In the genomic region with DNA sequence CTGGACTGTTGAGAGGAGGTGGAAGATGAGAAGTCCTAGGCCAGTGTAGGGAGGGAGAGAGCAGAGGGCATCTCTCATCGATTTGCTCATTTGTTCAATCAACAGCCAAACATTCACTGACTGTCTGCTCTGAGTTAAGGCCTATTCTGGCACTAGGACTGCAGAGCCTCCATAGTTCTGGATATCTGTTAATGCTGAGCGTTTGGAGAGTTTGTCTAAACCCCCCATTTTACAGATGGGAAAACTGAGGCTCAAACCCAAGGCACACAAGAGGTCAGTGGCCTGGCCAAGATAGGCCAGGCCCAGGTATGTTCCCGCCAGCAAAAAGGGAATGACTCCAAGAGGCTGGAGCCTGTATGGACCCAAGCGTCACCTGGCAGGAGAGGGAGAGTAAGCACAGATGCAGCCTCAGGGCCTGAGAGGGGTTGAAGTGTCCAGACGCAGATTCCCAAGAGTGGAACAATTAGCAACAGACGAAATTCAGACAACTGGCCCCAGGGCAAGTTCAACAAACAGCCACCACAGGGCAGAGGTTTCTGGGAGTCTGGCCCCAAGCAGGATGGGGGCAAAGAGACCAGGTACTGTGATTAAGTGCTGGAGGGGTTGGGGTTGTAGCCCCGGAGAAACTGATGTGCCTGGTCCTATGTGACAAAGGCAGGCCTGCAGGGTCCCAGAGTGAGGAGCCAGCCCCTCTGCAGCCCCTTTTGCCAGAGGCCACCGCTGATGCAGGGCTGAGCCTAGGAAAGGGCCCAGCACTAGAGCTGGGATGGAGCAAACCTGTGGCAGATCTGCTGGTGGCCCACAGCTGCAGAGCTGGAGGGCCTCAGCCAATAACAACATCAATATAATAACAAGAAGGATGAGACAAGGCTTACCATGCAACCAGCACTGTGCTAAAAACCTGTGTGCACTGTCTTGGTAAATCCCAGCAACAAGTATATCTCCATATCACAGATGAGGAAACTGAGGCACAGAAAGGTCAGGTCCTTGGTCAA, we compare ENCODE assay signal across 1 cellular context.
A peak's percentile ranks its signal among the peaks of the same experiment; 100 is the strongest.
TF ChIP-seq lines count a peak whose summit lies in the region.

No MANE protein-coding gene starts in this region.

TF ChIP-seq in SK-N-SH, 30 proteins besides CTCF, POLR2A, EP300 and RAD21:
- TF ChIP-seq, protein P1, sequence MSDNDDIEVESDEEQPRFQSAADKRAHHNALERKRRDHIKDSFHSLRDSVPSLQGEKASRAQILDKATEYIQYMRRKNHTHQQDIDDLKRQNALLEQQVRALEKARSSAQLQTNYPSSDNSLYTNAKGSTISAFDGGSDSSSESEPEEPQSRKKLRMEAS (IDR thresholded peaks at IDR 0.05; ENCODE audit: low read depth), result no peak
- TF ChIP-seq ELF1 (IDR thresholded peaks at IDR 0.05) (no peak), MEF2A (IDR thresholded peaks at IDR 0.05; ENCODE audit: borderline replicate concordance, low read depth) (no peak), GATA2 (CRISPR knock-in tag; IDR thresholded peaks at IDR 0.05) (0 out of 2 replicates have a peak, but pooled peaks have one; percentile 8), RCOR1 (IDR thresholded peaks at IDR 0.05; ENCODE audit: low read length) (0 out of 2 replicates have a peak, but pooled peaks have one; percentile 26), FOSL2 (IDR thresholded peaks at IDR 0.05; ENCODE audit: borderline replicate concordance, low read depth) (no peak)
- TF ChIP-seq, protein P2, sequence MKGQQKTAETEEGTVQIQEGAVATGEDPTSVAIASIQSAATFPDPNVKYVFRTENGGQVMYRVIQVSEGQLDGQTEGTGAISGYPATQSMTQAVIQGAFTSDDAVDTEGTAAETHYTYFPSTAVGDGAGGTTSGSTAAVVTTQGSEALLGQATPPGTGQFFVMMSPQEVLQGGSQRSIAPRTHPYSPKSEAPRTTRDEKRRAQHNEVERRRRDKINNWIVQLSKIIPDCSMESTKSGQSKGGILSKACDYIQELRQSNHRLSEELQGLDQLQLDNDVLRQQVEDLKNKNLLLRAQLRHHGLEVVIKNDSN (IDR thresholded peaks at IDR 0.05; ENCODE audit: borderline replicate concordance, low read depth), result no peak
- TF ChIP-seq, protein P3, sequence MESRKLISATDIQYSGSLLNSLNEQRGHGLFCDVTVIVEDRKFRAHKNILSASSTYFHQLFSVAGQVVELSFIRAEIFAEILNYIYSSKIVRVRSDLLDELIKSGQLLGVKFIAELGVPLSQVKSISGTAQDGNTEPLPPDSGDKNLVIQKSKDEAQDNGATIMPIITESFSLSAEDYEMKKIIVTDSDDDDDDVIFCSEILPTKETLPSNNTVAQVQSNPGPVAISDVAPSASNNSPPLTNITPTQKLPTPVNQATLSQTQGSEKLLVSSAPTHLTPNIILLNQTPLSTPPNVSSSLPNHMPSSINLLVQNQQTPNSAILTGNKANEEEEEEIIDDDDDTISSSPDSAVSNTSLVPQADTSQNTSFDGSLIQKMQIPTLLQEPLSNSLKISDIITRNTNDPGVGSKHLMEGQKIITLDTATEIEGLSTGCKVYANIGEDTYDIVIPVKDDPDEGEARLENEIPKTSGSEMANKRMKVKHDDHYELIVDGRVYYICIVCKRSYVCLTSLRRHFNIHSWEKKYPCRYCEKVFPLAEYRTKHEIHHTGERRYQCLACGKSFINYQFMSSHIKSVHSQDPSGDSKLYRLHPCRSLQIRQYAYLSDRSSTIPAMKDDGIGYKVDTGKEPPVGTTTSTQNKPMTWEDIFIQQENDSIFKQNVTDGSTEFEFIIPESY (IDR thresholded peaks at IDR 0.05; ENCODE audit: borderline replicate concordance, low read depth), result no peak
